Comparison of ENCODE assay signal across 17 cellular contexts in genomic region chr2:44553456-44553855, GRCh38.
DNase-seq lines count a peak whose midpoint lies in the region; TF ChIP-seq lines count a peak whose summit lies in the region.
"Had no signal": no experiment of that assay in that cellular context is flagged by ENCODE, and none has a peak within 500 bp of the region (broad histone marks: within the 10 kb centered on the region; RNA-seq: fewer than 3 reads in every experiment).

No MANE protein-coding gene starts in this region.

- DNase-seq in HFFc6 (peak; percentile 81), SW 1271 (lab: John Stamatoyannopoulos, UW) (peak; percentile 41 to 89), fibroblast of pulmonary artery (ENCODE audit: low read depth) (peak; percentile 62), stromal cell of bone marrow (ENCODE audit: low read depth) (peak; percentile 44), type B pancreatic cell (ENCODE audit: extremely low spot score, unreplicated experiment) (no peak), Peyer's patch (no peak)
- no peak for DNase-seq in stimulated activated CD4-positive, alpha-beta T cell treated with anti-CD3 and anti-CD28 coated beads, Interleukin-12 subunit alpha, Interleukin-12 subunit beta, amount 100 ng/mL, for 4 hours
- DNase-seq: activated gamma-delta T cell treated with Interleukin-2 at 50 U/mL for 16 hours, Caco-2, H7, NCI-H1930, NCI-H774, SIG-M5, stomach had no signal

- H3K4me1 ChIP-seq in Peyer's patch: no peaks in the 10 kb centered on the region
- H3K4me1 ChIP-seq: stomach had no signal

- no peaks in the 10 kb centered on the region for H3K27me3 ChIP-seq in Peyer's patch
- H3K27me3 ChIP-seq: neutrophil, stomach had no signal

- H3K36me3 Mint-ChIP-seq in HFFc6 (ENCODE audit: low read depth) (no peaks in the 10 kb centered on the region), type B pancreatic cell (peaks cover 2% of the 10 kb centered on the region)

- H3K27ac Mint-ChIP-seq in HFFc6 (no peak overlapping the region; the same call in 1 of the 2 replicates), type B pancreatic cell (no peak overlapping the region)

- H3K9me3 Mint-ChIP-seq in HFFc6 (no peaks in the 10 kb centered on the region), type B pancreatic cell (no peaks in the 10 kb centered on the region)
- H3K9me3 Mint-ChIP-seq: central memory CD8-positive, alpha-beta T cell had no signal

- H3K4me1 Mint-ChIP-seq in HFFc6 (ENCODE audit: low read depth): peaks cover 51% of the 10 kb centered on the region
- H3K4me1 Mint-ChIP-seq in type B pancreatic cell (ENCODE audit: unreplicated experiment): no peaks in the 10 kb centered on the region
- H3K4me1 Mint-ChIP-seq: central memory CD8-positive, alpha-beta T cell had no signal

- no peak overlapping the region for H3K27ac ChIP-seq in Peyer's patch
- H3K27ac ChIP-seq: epithelial cell of prostate, neutrophil, stomach had no signal

- H3K4me3 Mint-ChIP-seq in HFFc6 (no peak overlapping the region), type B pancreatic cell (no peak overlapping the region)
- H3K4me3 Mint-ChIP-seq: central memory CD8-positive, alpha-beta T cell had no signal

- no peaks in the 10 kb centered on the region for H3K27me3 Mint-ChIP-seq in HFFc6 (ENCODE audit: insufficient read depth)
- no peaks in the 10 kb centered on the region for H3K27me3 Mint-ChIP-seq in type B pancreatic cell
- H3K27me3 Mint-ChIP-seq: central memory CD8-positive, alpha-beta T cell had no signal

- no peaks in the 10 kb centered on the region for H3K9me3 ChIP-seq in Peyer's patch
- H3K9me3 ChIP-seq: Caco-2, neutrophil, stomach had no signal

- H3K36me3 ChIP-seq in Peyer's patch: no peaks in the 10 kb centered on the region
- H3K36me3 ChIP-seq: neutrophil, stomach had no signal

- H3K4me3 ChIP-seq in fibroblast of pulmonary artery (replicated peaks; ENCODE audit: low read depth, low read length) (no peak overlapping the region), Peyer's patch (no peak overlapping the region)
- H3K4me3 ChIP-seq: stomach had no signal

- no peak for TF ChIP-seq CTCF in HFFc6 (IDR thresholded peaks at IDR 0.05)
- TF ChIP-seq CTCF in fibroblast of pulmonary artery (IDR thresholded peaks at IDR 0.05; ENCODE audit: low read length, missing control alignments): no peak
- TF ChIP-seq CTCF in type B pancreatic cell (conservative IDR thresholded peaks at IDR 0.05): no peak
- no peak for TF ChIP-seq CTCF in Peyer's patch (IDR thresholded peaks at IDR 0.05)

- no peak for TF ChIP-seq POLR2A in Peyer's patch (IDR thresholded peaks at IDR 0.05)

Comparison
In these comparisons a context has a peak if more than half of its experiments do, and no peak if none do; other contexts are left out.
1. DNase-seq: peak in HFFc6 (single experiment), SW 1271 (2 of 2), fibroblast of pulmonary artery (single experiment) and stromal cell of bone marrow (single experiment); none in stimulated activated CD4-positive, alpha-beta T cell treated with anti-CD3 and anti-CD28 coated beads, Interleukin-12 subunit alpha, Interleukin-12 subunit beta, amount 100 ng/mL, for 4 hours (single experiment), type B pancreatic cell (single experiment) and Peyer's patch (0 of 3).